14 cellular contexts compared by ENCODE assay signal in genomic region chr13:29959086-29959485, GRCh38.
DNase-seq lines count a peak whose midpoint lies in the region; ATAC-seq and TF ChIP-seq lines count a peak whose summit lies in the region.
"Had no signal": no experiment of that assay in that cellular context is flagged by ENCODE, and none has a peak within 500 bp of the region (broad histone marks: within the 10 kb centered on the region; RNA-seq: fewer than 3 reads in every experiment).

No MANE protein-coding gene starts in this region.

- H2AFZ ChIP-seq in SK-N-SH (ENCODE audit: low read depth) (no peak overlapping the region), osteoblast (ENCODE audit: low read length) (no peak overlapping the region)

- peaks cover 0 to 3% (median 0%) of the 10 kb centered on the region in 3 donors for H3K36me3 Mint-ChIP-seq in CD8-positive, alpha-beta memory T cell
- peaks cover 4% of the 10 kb centered on the region for H3K36me3 Mint-ChIP-seq in effector memory CD8-positive, alpha-beta T cell (ENCODE audit: insufficient read depth)
- H3K36me3 Mint-ChIP-seq: CD14-positive monocyte had no signal

- H3K4me3 ChIP-seq in SK-N-SH (ENCODE audit: low read depth in 2 of 2, low read length in 1 of 2) (no peak overlapping the region), osteoblast (ENCODE audit: insufficient read depth, low read length) (no peak overlapping the region), foreskin fibroblast (ENCODE audit: low read depth in 1 of 2, low read length in 2 of 2) (no peak overlapping the region)
- no peak overlapping the region for H3K4me3 ChIP-seq in CD8-positive, alpha-beta memory T cell (ENCODE audit: low read length)

- no peaks in the 10 kb centered on the region; the same call in 1 of the 2 replicates for H3K27me3 ChIP-seq in SK-N-SH (ENCODE audit: insufficient read depth)
- no peaks in the 10 kb centered on the region for H3K27me3 ChIP-seq in CD8-positive, alpha-beta memory T cell (ENCODE audit: insufficient read depth, low read length, poor library complexity, severe bottlenecking)
- peaks cover 32% of the 10 kb centered on the region for H3K27me3 ChIP-seq in osteoblast (ENCODE audit: insufficient read depth, low read length)

- H3K27ac ChIP-seq in SK-N-SH (ENCODE audit: low read depth in 2 of 2, low read length in 1 of 2) (no peak overlapping the region), osteoblast (ENCODE audit: low read depth, low read length) (no peak overlapping the region)
- H3K27ac ChIP-seq in CD8-positive, alpha-beta memory T cell (ENCODE audit: low read depth, low read length), result no peak overlapping the region
- H3K27ac ChIP-seq: 22Rv1 had no signal

- H3K9me3 ChIP-seq in SK-N-SH (no peaks in the 10 kb centered on the region), osteoblast (ENCODE audit: low read depth, low read length) (no peaks in the 10 kb centered on the region)
- no peaks in the 10 kb centered on the region for H3K9me3 ChIP-seq in CD8-positive, alpha-beta memory T cell (ENCODE audit: low read length)

- H3K79me2 ChIP-seq in SK-N-SH (ENCODE audit: insufficient read depth) (no peaks in the 10 kb centered on the region), osteoblast (ENCODE audit: insufficient read depth, low read length) (no peaks in the 10 kb centered on the region)

- H3K9me2 ChIP-seq in SK-N-SH, result no peaks in the 10 kb centered on the region

- peak overlapping the region in 5 of 8 donors; percentile 63 to 92 (median 75) for H3K27ac Mint-ChIP-seq in CD8-positive, alpha-beta memory T cell
- peak overlapping the region; percentile 25 to 63 for H3K27ac Mint-ChIP-seq in effector memory CD8-positive, alpha-beta T cell
- H3K27ac Mint-ChIP-seq: CD14-positive monocyte had no signal

- CTCF ChIA-PET in SK-N-SH (lab: Yijun Ruan, JAX), result interaction anchor here (0.9 kb wide), 1 partner anchor 155 kb away, joined by 6 read pairs; no protein-coding TSS in a partner anchor
- CTCF ChIA-PET in CD8-positive, alpha-beta memory T cell (lab: Charles Lee), result interaction anchor here (0.7 to 3.2 kb wide), 6 partner anchors 12 to 507 kb away, joined by 3 to 23 read pairs (median 4); partner anchors contain the start of genes HMGB1 and UBL3

- POLR2A ChIA-PET in SK-N-SH (lab: Yijun Ruan, JAX), result no interaction called here
- POLR2A ChIA-PET in CD8-positive, alpha-beta memory T cell (lab: Charles Lee), result interaction anchor here (1.0 kb wide), 1 partner anchor 156 kb away, joined by 3 read pairs; no protein-coding TSS in a partner anchor

- no peak overlapping the region for H3K4me3 Mint-ChIP-seq in CD8-positive, alpha-beta memory T cell
- no peak overlapping the region for H3K4me3 Mint-ChIP-seq in effector memory CD8-positive, alpha-beta T cell
- H3K4me3 Mint-ChIP-seq: CD14-positive monocyte had no signal

- no peak overlapping the region for H3K9ac ChIP-seq in SK-N-SH

- H4K20me1 ChIP-seq in SK-N-SH (ENCODE audit: insufficient read depth), result no peaks in the 10 kb centered on the region
- no peaks in the 10 kb centered on the region for H4K20me1 ChIP-seq in osteoblast (ENCODE audit: insufficient read depth, low read length)

- no peaks in the 10 kb centered on the region for H3K9me3 Mint-ChIP-seq in CD8-positive, alpha-beta memory T cell
- no peaks in the 10 kb centered on the region for H3K9me3 Mint-ChIP-seq in effector memory CD8-positive, alpha-beta T cell

- 40% methylated on average over 1 of the region's 1 CpG for WGBS in SK-N-SH (ENCODE audit: low lambda C conversion rate)

- TF ChIP-seq CTCF in SK-N-SH (IDR thresholded peaks at IDR 0.05) (no peak), osteoblast (IDR thresholded peaks at IDR 0.05; ENCODE audit: extremely low read depth, low read depth, low read length) (no peak), foreskin fibroblast (IDR thresholded peaks at IDR 0.05; ENCODE audit: low read depth, low read length) (no peak)

- no peaks in the 10 kb centered on the region for H3F3A ChIP-seq in SK-N-SH (replicated peaks; ENCODE audit: insufficient read depth)

- H3K4me1 ChIP-seq in SK-N-SH (ENCODE audit: control insufficient read depth in 1 of 2, insufficient read depth in 2 of 2, low read depth in 1 of 2, low read length in 1 of 2), result peaks cover 0 to 2% of the 10 kb centered on the region in 2 experiments; a peak in 1 of 4 replicates
- H3K4me1 ChIP-seq in CD8-positive, alpha-beta memory T cell (ENCODE audit: insufficient read depth, low read length), result peaks cover 21% of the 10 kb centered on the region
- no peaks in the 10 kb centered on the region for H3K4me1 ChIP-seq in osteoblast (ENCODE audit: insufficient read depth, low read length)

- no peak for DNase-seq in SK-N-SH
- DNase-seq in CD8-positive, alpha-beta memory T cell, result no peak
- DNase-seq in effector memory CD8-positive, alpha-beta T cell, result no peak
- peak; percentile 60 for DNase-seq in iPS-NIHi7 (ENCODE audit: extremely low spot score)
- DNase-seq in osteoblast (ENCODE audit: insufficient read length, low spot score, missing footprints), result no peak
- no peak for DNase-seq in foreskin fibroblast
- DNase-seq in EL, result no peak
- DNase-seq: COR-L47, DMS153, GDM1 had no signal

- H3K27me3 Mint-ChIP-seq in CD8-positive, alpha-beta memory T cell, result peaks cover 0 to 3% of the 10 kb centered on the region in 2 donors
- H3K27me3 Mint-ChIP-seq in effector memory CD8-positive, alpha-beta T cell, result no peaks in the 10 kb centered on the region

- H3K36me3 ChIP-seq in SK-N-SH (replicated peaks in 1 of 2; ENCODE audit: control insufficient read depth in 1 of 2, insufficient read depth in 2 of 2, low read length in 1 of 2) (no peaks in the 10 kb centered on the region), osteoblast (ENCODE audit: insufficient read depth, low read length) (no peaks in the 10 kb centered on the region)
- no peaks in the 10 kb centered on the region for H3K36me3 ChIP-seq in CD8-positive, alpha-beta memory T cell (ENCODE audit: insufficient read depth, low read length)

- peaks cover 49 to 69% (median 64%) of the 10 kb centered on the region in 3 donors for H3K4me1 Mint-ChIP-seq in CD8-positive, alpha-beta memory T cell
- H3K4me1 Mint-ChIP-seq in effector memory CD8-positive, alpha-beta T cell (ENCODE audit: low read depth in 2 of 2), result peaks cover 34 to 39% of the 10 kb centered on the region in 2 donors

- no peak for TF ChIP-seq RAD21 in SK-N-SH (IDR thresholded peaks at IDR 0.05; ENCODE audit: low read length)

- H3K4me2 ChIP-seq in SK-N-SH (no peak overlapping the region), osteoblast (ENCODE audit: insufficient read depth, low read length) (no peak overlapping the region)

- ATAC-seq in SK-N-SH treated with all-trans-retinoic acid at 6 μM for 48 hours, result no peak
- no peak for ATAC-seq in effector memory CD8-positive, alpha-beta T cell (replicated peaks)
- ATAC-seq: HCT116 had no signal

- no peak for TF ChIP-seq EP300 in SK-N-SH (IDR thresholded peaks at IDR 0.05; ENCODE audit: borderline replicate concordance in 1 of 2, low read depth in 1 of 2, low read length in 1 of 2)

TF ChIP-seq in SK-N-SH, 30 proteins besides CTCF, POLR2A, EP300 and RAD21 (continues in another document):
- TF ChIP-seq TEAD4 (IDR thresholded peaks at IDR 0.05; ENCODE audit: borderline replicate concordance, insufficient read depth), result no peak

TF ChIP-seq in SK-N-SH treated with all-trans-retinoic acid at 6 μM for 48 hours, 23 proteins besides CTCF, POLR2A, EP300 and RAD21 (continues in another document):
- TF ChIP-seq PPARA (CRISPR knock-in tag; IDR thresholded peaks at IDR 0.05; ENCODE audit: borderline replicate concordance) (no peak), ZC3H10 (CRISPR knock-in tag; IDR thresholded peaks at IDR 0.05) (no peak), RARB (CRISPR knock-in tag; IDR thresholded peaks at IDR 0.05) (no peak), PATZ1 (CRISPR knock-in tag; IDR thresholded peaks at IDR 0.05; ENCODE audit: borderline replicate concordance) (no peak), TOX (CRISPR knock-in tag; IDR thresholded peaks at IDR 0.05; ENCODE audit: borderline replicate concordance) (no peak), ESRRG (CRISPR knock-in tag; IDR thresholded peaks at IDR 0.05) (no peak), BACH2 (CRISPR knock-in tag; IDR thresholded peaks at IDR 0.05; ENCODE audit: borderline replicate concordance) (no peak), OSR1 (CRISPR knock-in tag; IDR thresholded peaks at IDR 0.05) (no peak), CSRNP3 (CRISPR knock-in tag; IDR thresholded peaks at IDR 0.05) (no peak), ZFP30 (CRISPR knock-in tag; IDR thresholded peaks at IDR 0.05) (no peak)
